ENCODE assay signal across 30 cellular contexts in genomic region chr13:79447141-79447540, GRCh38.
"Had no signal": no experiment of that assay in that cellular context is flagged by ENCODE, and none has a peak within 500 bp of the region (broad histone marks: within the 10 kb centered on the region; RNA-seq: fewer than 3 reads in every experiment).

No MANE protein-coding gene starts in this region.

- H3K27ac Mint-ChIP-seq: activated CD4-positive, alpha-beta T cell treated with anti-CD3 and anti-CD28 coated beads, Interleukin-2, amount 10 ng/mL, durations not matched to agents 7 days and 5 days; activated CD8-positive, alpha-beta T cell treated with anti-CD3 and anti-CD28 coated beads for 36 hours; dendritic cell treated with granulocyte-macrophage colony-stimulating factor and Interleukin-4, amounts not matched to agents 40 ng/mL and 50 ng/mL, for 4 days; endodermal cell; T-cell; T-helper 1 cell treated with Interleukin-12 subunit alpha and Interleukin-12 subunit beta and Interleukin-4 antibody, amounts not matched to agents 30 μg/mL and 1 μg/mL, for 36 hours had no signal

- H3K4me3 ChIP-seq: coronary artery, dorsolateral prefrontal cortex had no signal

- DNase-seq: activated CD4-positive, alpha-beta T cell treated with anti-CD3 and anti-CD28 coated beads for 4 hours; activated CD4-positive, alpha-beta T cell treated with anti-CD3 and anti-CD28 coated beads, Interleukin-2, amount 10 ng/mL, durations not matched to agents 7 days and 5 days; activated CD4-positive, alpha-beta T cell treated with anti-CD3 and anti-CD28 coated beads, Interleukin-2, amount 50 U/mL, for 48 hours; activated CD4-positive, CD25-positive, alpha-beta regulatory T cell; activated CD4-positive, CD25-positive, alpha-beta regulatory T cell treated with anti-CD3 and anti-CD28 coated beads, Interleukin-2, amount 50 U/mL, for 72 hours; activated CD8-positive, alpha-beta memory T cell treated with anti-CD3 and anti-CD28 coated beads for 24 hours; activated CD8-positive, alpha-beta T cell treated with anti-CD3 and anti-CD28 coated beads for 36 hours; activated effector memory CD4-positive, alpha-beta T cell treated with Interleukin-2 at 50 U/mL for 16 hours; activated gamma-delta T cell treated with Interleukin-2 at 50 U/mL for 16 hours; activated naive CD4-positive, alpha-beta T cell treated with anti-CD3 and anti-CD28 coated beads, Interleukin-2, amount 50 U/mL, for 16 hours; activated naive CD4-positive, alpha-beta T cell treated with Interleukin-2 at 50 U/mL for 16 hours; activated T-cell treated with anti-CD3 and anti-CD28 coated beads, Interleukin-2, amount 50 U/mL, for 4 hours; amniotic stem cell; anterior cingulate cortex; brain microvascular endothelial cell; dorsolateral prefrontal cortex; effector memory CD4-positive, alpha-beta T cell; endodermal cell; foreskin fibroblast; head of caudate nucleus; SW 1271; T-cell; T1000 had no signal

- H3K4me3 Mint-ChIP-seq: activated CD4-positive, alpha-beta T cell treated with anti-CD3 and anti-CD28 coated beads, Interleukin-2, amount 10 ng/mL, durations not matched to agents 7 days and 5 days; activated CD8-positive, alpha-beta T cell treated with anti-CD3 and anti-CD28 coated beads for 36 hours; activated T-cell treated with anti-CD3 and anti-CD28 coated beads, Interleukin-2, amount 50 U/mL, for 4 hours; central memory CD8-positive, alpha-beta T cell; dendritic cell treated with granulocyte-macrophage colony-stimulating factor and Interleukin-4, amounts not matched to agents 40 ng/mL and 50 ng/mL, for 4 days; endodermal cell; T-cell; T-helper 1 cell treated with Interleukin-12 subunit alpha and Interleukin-12 subunit beta and Interleukin-4 antibody, amounts not matched to agents 30 μg/mL and 1 μg/mL, for 36 hours had no signal

- H3K27me3 ChIP-seq: brain microvascular endothelial cell, dorsolateral prefrontal cortex had no signal

- H3K36me3 ChIP-seq: brain microvascular endothelial cell had no signal

- H3K27ac ChIP-seq: brain microvascular endothelial cell, coronary artery, dorsolateral prefrontal cortex had no signal

- ATAC-seq: activated CD8-positive, alpha-beta T cell treated with anti-CD3 and anti-CD28 coated beads for 36 hours; activated T-cell treated with anti-CD3 and anti-CD28 coated beads, Interleukin-2, amount 50 U/mL, for 4 hours; esophagus mucosa had no signal

- H3K9me3 Mint-ChIP-seq: activated CD4-positive, alpha-beta T cell treated with anti-CD3 and anti-CD28 coated beads, Interleukin-2, amount 10 ng/mL, durations not matched to agents 7 days and 5 days; activated CD8-positive, alpha-beta T cell treated with anti-CD3 and anti-CD28 coated beads for 36 hours; central memory CD8-positive, alpha-beta T cell; endodermal cell; T-cell; T-helper 1 cell treated with Interleukin-12 subunit alpha and Interleukin-12 subunit beta and Interleukin-4 antibody, amounts not matched to agents 30 μg/mL and 1 μg/mL, for 36 hours; T-helper 2 cell treated with Interferon-gamma antibody and Interleukin-4, amounts not matched to agents 5 μg/mL and 100 μg/mL, for 36 hours had no signal

- H3K27me3 Mint-ChIP-seq: activated CD4-positive, alpha-beta T cell treated with anti-CD3 and anti-CD28 coated beads, Interleukin-2, amount 10 ng/mL, durations not matched to agents 7 days and 5 days; activated CD8-positive, alpha-beta T cell treated with anti-CD3 and anti-CD28 coated beads for 36 hours; activated naive CD8-positive, alpha-beta T cell; central memory CD8-positive, alpha-beta T cell; T-cell had no signal

- H3K36me3 Mint-ChIP-seq: activated naive CD8-positive, alpha-beta T cell; T-cell had no signal
